In the genomic region with DNA sequence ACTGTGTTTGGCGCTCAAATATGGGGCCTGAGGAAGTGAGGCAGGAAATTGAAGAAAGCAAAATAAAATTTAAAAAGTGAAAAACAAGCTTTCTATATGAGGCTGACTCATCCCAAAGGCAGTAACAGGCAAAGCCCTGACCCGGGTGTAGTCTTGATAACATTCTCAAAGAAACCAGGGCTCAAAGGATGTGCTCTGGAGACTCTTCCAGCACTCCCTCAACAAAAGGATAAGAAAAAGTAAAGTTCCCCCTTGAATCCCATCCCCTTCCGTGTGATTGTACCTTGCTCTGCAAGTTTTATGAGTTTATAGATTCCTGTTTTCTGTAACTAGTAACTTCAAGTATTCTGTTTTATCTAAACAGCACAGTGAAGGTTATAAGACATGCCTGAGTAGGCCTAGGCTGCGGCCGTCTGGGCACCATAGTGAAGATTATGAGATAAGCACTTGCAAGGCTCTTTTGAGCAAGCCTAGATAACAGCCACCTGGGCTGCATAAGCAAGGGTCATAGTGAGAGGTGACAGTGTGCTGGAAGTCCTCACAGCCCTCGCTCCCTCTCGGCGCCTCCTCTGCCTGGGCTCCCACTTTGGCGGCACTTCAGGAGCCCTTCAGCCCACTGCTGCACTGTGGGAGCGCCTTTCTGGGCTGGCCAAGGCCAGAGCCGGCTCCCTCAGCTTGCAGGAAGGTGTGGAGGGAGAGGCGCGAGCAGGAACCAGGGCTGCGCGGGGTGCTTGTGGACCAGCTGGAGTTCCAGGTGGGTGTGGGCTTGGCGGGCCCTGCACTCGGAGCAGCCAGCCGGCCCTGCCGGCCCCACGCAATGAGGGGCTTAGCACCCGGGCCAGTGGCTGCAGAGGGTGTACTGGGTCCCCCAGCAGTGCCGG, we compare ENCODE assay signal across 1 cellular context.
A peak's percentile ranks its signal among the peaks of the same experiment; 100 is the strongest.
TF ChIP-seq lines count a peak whose summit lies in the region.
"Not testable (repeated sequence)": the region's sequence is repeated elsewhere in the genome, so short reads cannot be mapped to it uniquely, and the experiment has no call there.

No MANE protein-coding gene starts in this region.

TF ChIP-seq in K562, 482 proteins besides CTCF, POLR2A, EP300 and RAD21 (continued from another document):
- TF ChIP-seq, protein P1, sequence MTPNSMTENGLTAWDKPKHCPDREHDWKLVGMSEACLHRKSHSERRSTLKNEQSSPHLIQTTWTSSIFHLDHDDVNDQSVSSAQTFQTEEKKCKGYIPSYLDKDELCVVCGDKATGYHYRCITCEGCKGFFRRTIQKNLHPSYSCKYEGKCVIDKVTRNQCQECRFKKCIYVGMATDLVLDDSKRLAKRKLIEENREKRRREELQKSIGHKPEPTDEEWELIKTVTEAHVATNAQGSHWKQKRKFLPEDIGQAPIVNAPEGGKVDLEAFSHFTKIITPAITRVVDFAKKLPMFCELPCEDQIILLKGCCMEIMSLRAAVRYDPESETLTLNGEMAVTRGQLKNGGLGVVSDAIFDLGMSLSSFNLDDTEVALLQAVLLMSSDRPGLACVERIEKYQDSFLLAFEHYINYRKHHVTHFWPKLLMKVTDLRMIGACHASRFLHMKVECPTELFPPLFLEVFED (CRISPR knock-in tag; conservative IDR thresholded peaks at IDR 0.05): 0 out of 2 replicates have a peak, but pooled peaks have one; percentile 40
- TF ChIP-seq TCF7 (IDR thresholded peaks at IDR 0.05; ENCODE audit: borderline replicate concordance) (peak; percentile 34; the same call in 1 of the 2 replicates), GATA2 (CRISPR knock-in tag; IDR thresholded peaks at IDR 0.05) (peak; percentile 91), MEIS2 (IDR thresholded peaks at IDR 0.05; ENCODE audit: partially characterized antibody) (peak; percentile 44), ZEB2 (IDR thresholded peaks at IDR 0.05) (peak; percentile 84; the same call in 1 of the 2 replicates), SMARCC2 (IDR thresholded peaks at IDR 0.05; ENCODE audit: low read depth) (peak; percentile 59; the same call in 1 of the 2 replicates), KLF16 (IDR thresholded peaks at IDR 0.05) (peak; percentile 88), CBFA2T2 (conservative IDR thresholded peaks at IDR 0.05) (peak; percentile 90), ZNF584 (CRISPR knock-in tag; IDR thresholded peaks at IDR 0.05; ENCODE audit: low read depth) (0 out of 2 replicates have a peak, but pooled peaks have one; percentile 46), NFIC (IDR thresholded peaks at IDR 0.05) (peak; percentile 71), SOX6 (IDR thresholded peaks at IDR 0.05) (peak; percentile 72), HDAC3 (IDR thresholded peaks at IDR 0.05; ENCODE audit: borderline replicate concordance, partially characterized antibody) (peak; percentile 26), STAT5A (IDR thresholded peaks at IDR 0.05; ENCODE audit: borderline replicate concordance, low read length) (peak; percentile 54; the same call in 1 of the 2 replicates), ZFX (CRISPR knock-in tag; IDR thresholded peaks at IDR 0.05) (peak; percentile 84)
- TF ChIP-seq, protein P2, sequence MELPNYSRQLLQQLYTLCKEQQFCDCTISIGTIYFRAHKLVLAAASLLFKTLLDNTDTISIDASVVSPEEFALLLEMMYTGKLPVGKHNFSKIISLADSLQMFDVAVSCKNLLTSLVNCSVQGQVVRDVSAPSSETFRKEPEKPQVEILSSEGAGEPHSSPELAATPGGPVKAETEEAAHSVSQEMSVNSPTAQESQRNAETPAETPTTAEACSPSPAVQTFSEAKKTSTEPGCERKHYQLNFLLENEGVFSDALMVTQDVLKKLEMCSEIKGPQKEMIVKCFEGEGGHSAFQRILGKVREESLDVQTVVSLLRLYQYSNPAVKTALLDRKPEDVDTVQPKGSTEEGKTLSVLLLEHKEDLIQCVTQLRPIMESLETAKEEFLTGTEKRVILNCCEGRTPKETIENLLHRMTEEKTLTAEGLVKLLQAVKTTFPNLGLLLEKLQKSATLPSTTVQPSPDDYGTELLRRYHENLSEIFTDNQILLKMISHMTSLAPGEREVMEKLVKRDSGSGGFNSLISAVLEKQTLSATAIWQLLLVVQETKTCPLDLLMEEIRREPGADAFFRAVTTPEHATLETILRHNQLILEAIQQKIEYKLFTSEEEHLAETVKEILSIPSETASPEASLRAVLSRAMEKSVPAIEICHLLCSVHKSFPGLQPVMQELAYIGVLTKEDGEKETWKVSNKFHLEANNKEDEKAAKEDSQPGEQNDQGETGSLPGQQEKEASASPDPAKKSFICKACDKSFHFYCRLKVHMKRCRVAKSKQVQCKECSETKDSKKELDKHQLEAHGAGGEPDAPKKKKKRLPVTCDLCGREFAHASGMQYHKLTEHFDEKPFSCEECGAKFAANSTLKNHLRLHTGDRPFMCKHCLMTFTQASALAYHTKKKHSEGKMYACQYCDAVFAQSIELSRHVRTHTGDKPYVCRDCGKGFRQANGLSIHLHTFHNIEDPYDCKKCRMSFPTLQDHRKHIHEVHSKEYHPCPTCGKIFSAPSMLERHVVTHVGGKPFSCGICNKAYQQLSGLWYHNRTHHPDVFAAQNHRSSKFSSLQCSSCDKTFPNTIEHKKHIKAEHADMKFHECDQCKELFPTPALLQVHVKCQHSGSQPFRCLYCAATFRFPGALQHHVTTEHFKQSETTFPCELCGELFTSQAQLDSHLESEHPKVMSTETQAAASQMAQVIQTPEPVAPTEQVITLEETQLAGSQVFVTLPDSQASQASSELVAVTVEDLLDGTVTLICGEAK (IDR thresholded peaks at IDR 0.05): not testable (repeated sequence)
- TF ChIP-seq, protein P2 (CRISPR knock-in tag; IDR thresholded peaks at IDR 0.05): peak; percentile 21; the same call in 1 of the 2 replicates
- TF ChIP-seq, protein P3, sequence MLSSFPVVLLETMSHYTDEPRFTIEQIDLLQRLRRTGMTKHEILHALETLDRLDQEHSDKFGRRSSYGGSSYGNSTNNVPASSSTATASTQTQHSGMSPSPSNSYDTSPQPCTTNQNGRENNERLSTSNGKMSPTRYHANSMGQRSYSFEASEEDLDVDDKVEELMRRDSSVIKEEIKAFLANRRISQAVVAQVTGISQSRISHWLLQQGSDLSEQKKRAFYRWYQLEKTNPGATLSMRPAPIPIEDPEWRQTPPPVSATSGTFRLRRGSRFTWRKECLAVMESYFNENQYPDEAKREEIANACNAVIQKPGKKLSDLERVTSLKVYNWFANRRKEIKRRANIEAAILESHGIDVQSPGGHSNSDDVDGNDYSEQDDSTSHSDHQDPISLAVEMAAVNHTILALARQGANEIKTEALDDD (IDR thresholded peaks at IDR 0.05): peak; percentile 92
- TF ChIP-seq, protein P4, sequence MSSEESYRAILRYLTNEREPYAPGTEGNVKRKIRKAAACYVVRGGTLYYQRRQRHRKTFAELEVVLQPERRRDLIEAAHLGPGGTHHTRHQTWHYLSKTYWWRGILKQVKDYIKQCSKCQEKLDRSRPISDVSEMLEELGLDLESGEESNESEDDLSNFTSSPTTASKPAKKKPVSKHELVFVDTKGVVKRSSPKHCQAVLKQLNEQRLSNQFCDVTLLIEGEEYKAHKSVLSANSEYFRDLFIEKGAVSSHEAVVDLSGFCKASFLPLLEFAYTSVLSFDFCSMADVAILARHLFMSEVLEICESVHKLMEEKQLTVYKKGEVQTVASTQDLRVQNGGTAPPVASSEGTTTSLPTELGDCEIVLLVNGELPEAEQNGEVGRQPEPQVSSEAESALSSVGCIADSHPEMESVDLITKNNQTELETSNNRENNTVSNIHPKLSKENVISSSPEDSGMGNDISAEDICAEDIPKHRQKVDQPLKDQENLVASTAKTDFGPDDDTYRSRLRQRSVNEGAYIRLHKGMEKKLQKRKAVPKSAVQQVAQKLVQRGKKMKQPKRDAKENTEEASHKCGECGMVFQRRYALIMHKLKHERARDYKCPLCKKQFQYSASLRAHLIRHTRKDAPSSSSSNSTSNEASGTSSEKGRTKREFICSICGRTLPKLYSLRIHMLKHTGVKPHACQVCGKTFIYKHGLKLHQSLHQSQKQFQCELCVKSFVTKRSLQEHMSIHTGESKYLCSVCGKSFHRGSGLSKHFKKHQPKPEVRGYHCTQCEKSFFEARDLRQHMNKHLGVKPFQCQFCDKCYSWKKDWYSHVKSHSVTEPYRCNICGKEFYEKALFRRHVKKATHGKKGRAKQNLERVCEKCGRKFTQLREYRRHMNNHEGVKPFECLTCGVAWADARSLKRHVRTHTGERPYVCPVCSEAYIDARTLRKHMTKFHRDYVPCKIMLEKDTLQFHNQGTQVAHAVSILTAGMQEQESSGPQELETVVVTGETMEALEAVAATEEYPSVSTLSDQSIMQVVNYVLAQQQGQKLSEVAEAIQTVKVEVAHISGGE (CRISPR knock-in tag; IDR thresholded peaks at IDR 0.05): peak in 1 of 3 experiments; percentile 75; a peak in 2 of 6 replicates
